ENCODE assay signal across 13 cellular contexts in genomic region chr1:200364121-200364759, GRCh38. TPM values are rescaled to one million over a fixed set of nuclear protein-coding genes. Genes with fewer than 3 reads are reported as not detected.
DNase-seq lines count a peak whose midpoint lies in the region; ATAC-seq and TF ChIP-seq lines count a peak whose summit lies in the region.
"Had no signal": no experiment of that assay in that cellular context is flagged by ENCODE, and none has a peak within 500 bp of the region (broad histone marks: within the 10 kb centered on the region; RNA-seq: fewer than 3 reads in every experiment).

No MANE protein-coding gene starts in this region.

- ATAC-seq in IMR-90 (ENCODE audit: low read depth) = peak; percentile 28; the same call in 1 of the 2 replicates
- no peak for ATAC-seq in Right ventricle myocardium inferior
- ATAC-seq: left colon had no signal

- peak overlapping the region; percentile 39; the same call in 1 of the 3 replicates for H2BK15ac ChIP-seq in IMR-90 (ENCODE audit: low read depth, low read length)

- no peak overlapping the region for H2AK9ac ChIP-seq in IMR-90 (replicated peaks; ENCODE audit: low read depth, low read length, poor library complexity)

- H2AFZ ChIP-seq in IMR-90 (replicated peaks; ENCODE audit: low read length, poor library complexity) = no peak overlapping the region

- peak overlapping the region; percentile 85; the same call in 1 of the 2 replicates for H3K18ac ChIP-seq in IMR-90 (ENCODE audit: low read depth, low read length)

- in situ Hi-C loops in IMR-90 (cut with MboI; ENCODE audit: low sequenced_read_pairs) = no loop called here
- in situ Hi-C loops in astrocyte of the spinal cord (cut with HindIII; ENCODE audit: low sequenced_read_pairs) = no loop called here

- no peak for TF ChIP-seq RAD21 in IMR-90 (IDR thresholded peaks at IDR 0.05; ENCODE audit: low read length)

- H3K9me1 ChIP-seq in IMR-90 (ENCODE audit: insufficient read depth, low read length) = peaks cover 19% of the 10 kb centered on the region

- intact Hi-C loops in IMR-90 (cut with micrococcal nuclease) = no loop called here
- intact Hi-C loops in Right ventricle myocardium inferior (cut with DNase I) = no loop called here

- H2BK5ac ChIP-seq in IMR-90 (ENCODE audit: low read depth, low read length, poor library complexity, severe bottlenecking) = peak overlapping the region; percentile 64

- no peak overlapping the region; the same call in 1 of the 2 replicates for H2AK5ac ChIP-seq in IMR-90 (ENCODE audit: low read depth, low read length)

- no peak overlapping the region for H3K56ac ChIP-seq in IMR-90 (ENCODE audit: extremely low read depth, insufficient read depth, low read length)

- H3K4me2 ChIP-seq in IMR-90 (ENCODE audit: low read depth, low read length) = no peak overlapping the region

- TF ChIP-seq CTCF in AG10803 (conservative IDR thresholded peaks at IDR 0.05; ENCODE audit: low read length) (no peak), IMR-90 (conservative IDR thresholded peaks at IDR 0.05; ENCODE audit: low read depth, low read length) (no peak), astrocyte of the spinal cord (IDR thresholded peaks at IDR 0.05; ENCODE audit: low read depth, low read length) (no peak)

- H4K20me1 ChIP-seq in IMR-90 (ENCODE audit: insufficient read depth, low read length) = no peaks in the 10 kb centered on the region

- BruUV-seq in IMR-90 (replicated peaks; lab: Mats Ljungman, UMichigan) = no TSS peak

- no peaks in the 10 kb centered on the region for H3K9me3 ChIP-seq in IMR-90 (ENCODE audit: control insufficient read depth, insufficient read depth, low read length)
- H3K9me3 ChIP-seq: transverse colon had no signal

- CTCF ChIA-PET in IMR-90 (lab: Yijun Ruan, JAX) = interaction anchor here (1.1 kb wide), 1 partner anchor 9 kb away, joined by 3 read pairs; no protein-coding TSS in a partner anchor

- H3K4me3 ChIP-seq in AG10803 (ENCODE audit: low read length) (no peak overlapping the region), IMR-90 (ENCODE audit: insufficient read depth, low read depth, low read length) (no peak overlapping the region), astrocyte of the spinal cord (ENCODE audit: low read depth, low read length) (no peak overlapping the region)
- H3K4me3 ChIP-seq: transverse colon had no signal

- peak overlapping the region; percentile 45; the same call in 1 of the 2 replicates for H2BK120ac ChIP-seq in IMR-90 (ENCODE audit: low read depth, low read length)

- no peak overlapping the region for H4K8ac ChIP-seq in IMR-90 (ENCODE audit: low read depth in 2 of 2, low read length in 2 of 2)

- H3K9ac ChIP-seq in IMR-90 (ENCODE audit: low read depth, low read length) = no peak overlapping the region

- H3K23ac ChIP-seq in IMR-90 (ENCODE audit: low read depth, low read length) = no peak overlapping the region

- H4K5ac ChIP-seq in IMR-90 (ENCODE audit: low read depth, low read length) = no peak overlapping the region; the same call in 1 of the 2 replicates

- POLR2A ChIA-PET in IMR-90 (lab: Charles Lee; ENCODE audit: unreplicated experiment) = no interaction called here

- no peaks in the 10 kb centered on the region for H3K27me3 ChIP-seq in IMR-90 (ENCODE audit: control insufficient read depth, insufficient read depth, low read length)
- H3K27me3 ChIP-seq: transverse colon had no signal

- dilution Hi-C loops in IMR-90 (cut with HindIII; ENCODE audit: low sequenced_read_pairs, unreplicated experiment) = no loop called here

- H3K79me1 ChIP-seq in IMR-90 (ENCODE audit: low read depth in 1 of 2, low read length in 2 of 2) = no peaks in the 10 kb centered on the region; a peak in 1 of 4 replicates

- peak overlapping the region; percentile 66; the same call in 1 of the 2 replicates for H2BK20ac ChIP-seq in IMR-90 (ENCODE audit: low read depth, low read length)

- H3K4ac ChIP-seq in IMR-90 (ENCODE audit: low read depth, low read length) = peak overlapping the region; percentile 6; the same call in 1 of the 2 replicates

- H3K4me1 ChIP-seq in IMR-90 (ENCODE audit: control insufficient read depth, insufficient read depth, low read length) = peaks cover 17% of the 10 kb centered on the region
- H3K4me1 ChIP-seq: transverse colon had no signal

- no peaks in the 10 kb centered on the region for H3K36me3 ChIP-seq in IMR-90 (ENCODE audit: control insufficient read depth, insufficient read depth, low read length)
- H3K36me3 ChIP-seq: transverse colon had no signal

- H3K27ac ChIP-seq in IMR-90 (ENCODE audit: insufficient read depth, low read length) = no peak overlapping the region
- H3K27ac ChIP-seq: transverse colon had no signal

- DNase-seq in AG10803 (ENCODE audit: low read depth) = peak; percentile 55
- peak; percentile 51 for DNase-seq in IMR-90
- DNase-seq in astrocyte of the spinal cord (ENCODE audit: low read depth, low spot score) = peak; percentile 50
- DNase-seq in iris pigment epithelial cell (ENCODE audit: low read depth) = peak; percentile 71
- DNase-seq in Right ventricle myocardium inferior (ENCODE audit: missing footprints) = no peak
- DNase-seq in stimulated activated CD4-positive, alpha-beta T cell treated with anti-CD3 and anti-CD28 coated beads, Interleukin-2, amount 100 ng/mL, for 48 hours = no peak
- DNase-seq in stimulated activated CD4-positive, alpha-beta T cell treated with anti-CD3 and anti-CD28 coated beads, Interleukin-15, amount 100 ng/mL, for 24 hours = no peak
- DNase-seq in globus pallidus (ENCODE audit: low spot score) = no peak
- DNase-seq: activated CD4-positive, alpha-beta T cell treated with anti-CD3 and anti-CD28 coated beads, Interleukin-2, amount 50 U/mL, for 1 hour; effector CD8-positive, alpha-beta T cell; left colon; NCI-H2081; transverse colon had no signal

- TF ChIP-seq POLR2A in IMR-90 (IDR thresholded peaks at IDR 0.05; ENCODE audit: low read depth, low read length) = no peak

- H3K14ac ChIP-seq in IMR-90 (replicated peaks; ENCODE audit: low read depth, low read length) = no peak overlapping the region

- peak overlapping the region; percentile 27; the same call in 1 of the 2 replicates for H4K91ac ChIP-seq in IMR-90 (ENCODE audit: insufficient read depth, low read depth, low read length)

- WGBS in IMR-90 (ENCODE audit: extremely low coverage in 2 of 2, insufficient read length in 1 of 2), 2 experiments = no CpG with 5 or more reads among the region's 2 CpGs

TF ChIP-seq in IMR-90, 13 proteins besides CTCF, POLR2A, EP300 and RAD21:
- no peak for TF ChIP-seq CHD1 (IDR thresholded peaks at IDR 0.05; ENCODE audit: low read depth, low read length)
- TF ChIP-seq RFX5 (IDR thresholded peaks at IDR 0.05; ENCODE audit: low read depth, low read length) = no peak
- no peak for TF ChIP-seq BHLHE40 (IDR thresholded peaks at IDR 0.05; ENCODE audit: low read depth, low read length)
- no peak for TF ChIP-seq MXI1 (IDR thresholded peaks at IDR 0.05; ENCODE audit: borderline replicate concordance, low read depth, low read length)
- peak; percentile 85 for TF ChIP-seq MAFK (IDR thresholded peaks at IDR 0.05; ENCODE audit: low read depth, low read length)
- peak; percentile 97 for TF ChIP-seq NFE2L2 (IDR thresholded peaks at IDR 0.05; ENCODE audit: low read depth, low read length)

RNA-seq across cellular contexts. Expression of gene ZNF281, which starts 45.6 kb away (rescaled TPM):
- 37.5 and 38.0 TPM in 2 replicates for total RNA-seq in IMR-90 (2012; rRNA removed)
- polyA plus RNA-seq in IMR-90 (2012; rRNA removed) = 5.4 and 7.0 TPM in 2 replicates
- polyA plus RNA-seq in IMR-90 (2012; cell fraction: cytosol; rRNA removed) = 1.1 and 1.7 TPM in 2 replicates
- polyA plus RNA-seq in IMR-90 (2012; cell fraction: nucleus; rRNA removed; ENCODE audit: low replicate concordance) = 2.1 and 9.7 TPM in 2 replicates
- total RNA-seq in Right ventricle myocardium inferior = 8.7 TPM

Comparison
In these comparisons a context has a peak if more than half of its experiments do, and no peak if none do; other contexts are left out.
1. DNase-seq: peak in AG10803 (single experiment), IMR-90 (single experiment), astrocyte of the spinal cord (single experiment) and iris pigment epithelial cell (single experiment); none in Right ventricle myocardium inferior (single experiment), stimulated activated CD4-positive, alpha-beta T cell treated with anti-CD3 and anti-CD28 coated beads, Interleukin-2, amount 100 ng/mL, for 48 hours (0 of 2), stimulated activated CD4-positive, alpha-beta T cell treated with anti-CD3 and anti-CD28 coated beads, Interleukin-15, amount 100 ng/mL, for 24 hours (single experiment) and globus pallidus (single experiment).